26 cellular contexts compared by ENCODE assay signal in the genomic region with DNA sequence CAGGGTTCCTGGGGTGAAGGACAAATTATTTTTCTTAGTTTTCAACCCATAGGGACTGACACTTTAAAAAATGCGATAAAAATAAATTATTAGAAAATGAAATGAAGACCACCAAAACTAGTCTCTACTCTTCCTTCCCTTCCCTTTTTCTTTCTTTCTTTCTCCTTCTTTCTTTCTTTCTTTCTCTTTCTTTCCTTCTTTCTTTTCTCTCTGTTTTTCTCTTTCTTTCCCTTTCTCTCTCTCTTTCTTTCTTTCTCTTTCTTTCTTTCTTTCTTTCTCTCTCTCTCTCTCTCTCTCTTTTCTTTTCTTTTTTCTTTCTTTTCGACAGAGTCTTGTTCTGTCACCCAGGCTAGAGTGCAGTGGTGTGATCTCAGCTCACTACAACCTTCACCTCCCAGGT.
DNase-seq lines count a peak whose midpoint lies in the region; ATAC-seq and TF ChIP-seq lines count a peak whose summit lies in the region.
"Had no signal": no experiment of that assay in that cellular context is flagged by ENCODE, and none has a peak within 500 bp of the region (broad histone marks: within the 10 kb centered on the region; RNA-seq: fewer than 3 reads in every experiment).

No MANE protein-coding gene starts in this region.

- DNase-seq in activated naive CD4-positive, alpha-beta T cell (lab: John Stamatoyannopoulos, UW) = no peak
- DNase-seq in T-helper 17 cell = no peak
- no peak for DNase-seq in coronary artery (ENCODE audit: low spot score)
- DNase-seq in NOMO-1 (lab: John Stamatoyannopoulos, UW; ENCODE audit: unreplicated experiment in 2 of 2) = no peak
- DNase-seq in LoVo (ENCODE audit: low spot score) = no peak
- DNase-seq in central memory CD4-positive, alpha-beta T cell = no peak
- DNase-seq: 8988T; Caco-2; CD4-positive, alpha-beta memory T cell; H9; HFFc6; IMR-90; NCI-H1092; NCI-H1417 treated with DMSO at 0.1 percent for 48 hours; NCI-H1694 treated with DMSO at 0.1 percent for 48 hours; NCI-H2081; NCI-H2227 treated with DMSO at 0.1 percent for 48 hours; NCI-H510A; NCI-H69; PC-3; SK-N-SH had no signal

- no peaks in the 10 kb centered on the region for H3K9me3 ChIP-seq in T-helper 17 cell (ENCODE audit: control insufficient read depth, low read length, poor library complexity, severe bottlenecking)
- H3K9me3 ChIP-seq: Caco-2, SK-N-SH had no signal

- peak overlapping the region; percentile 68 to 77 for H3K27ac ChIP-seq in coronary artery
- H3K27ac ChIP-seq: KMS-11 had no signal

- H3K27ac Mint-ChIP-seq in activated naive CD4-positive, alpha-beta T cell treated with anti-CD3 and anti-CD28 coated beads, Interleukin-2, amount 50 U/mL, for 24 hours = peak overlapping the region; percentile 38
- peak overlapping the region; percentile 60 for H3K27ac Mint-ChIP-seq in T-helper 17 cell
- H3K27ac Mint-ChIP-seq: CD4-positive, alpha-beta memory T cell; GM23338; H9; HFFc6 had no signal

- TF ChIP-seq CTCF in coronary artery (IDR thresholded peaks at IDR 0.05) = no peak

- peak overlapping the region; percentile 30 for H3K4me3 Mint-ChIP-seq in activated naive CD4-positive, alpha-beta T cell treated with anti-CD3 and anti-CD28 coated beads, Interleukin-2, amount 50 U/mL, for 24 hours
- no peak overlapping the region for H3K4me3 Mint-ChIP-seq in T-helper 17 cell
- H3K4me3 Mint-ChIP-seq: CD4-positive, alpha-beta memory T cell; GM23338; H9; HFFc6 had no signal

- no peak overlapping the region for H3K4me3 ChIP-seq in coronary artery
- H3K4me3 ChIP-seq: GM12878, GM23338 had no signal

- no peak for ATAC-seq in T-helper 17 cell
- ATAC-seq in HG03045 (IDR thresholded peaks at IDR 0.05; ENCODE audit: unreplicated experiment) = no peak
- ATAC-seq: PC-3 had no signal

- no peaks in the 10 kb centered on the region for H3K36me3 Mint-ChIP-seq in activated naive CD4-positive, alpha-beta T cell treated with anti-CD3 and anti-CD28 coated beads, Interleukin-2, amount 50 U/mL, for 24 hours
- H3K36me3 Mint-ChIP-seq in T-helper 17 cell (ENCODE audit: low read depth) = peaks cover 3% of the 10 kb centered on the region
- H3K36me3 Mint-ChIP-seq: CD4-positive, alpha-beta memory T cell had no signal

- no peaks in the 10 kb centered on the region for H3K4me1 Mint-ChIP-seq in activated naive CD4-positive, alpha-beta T cell treated with anti-CD3 and anti-CD28 coated beads, Interleukin-2, amount 50 U/mL, for 24 hours
- peaks cover 6% of the 10 kb centered on the region for H3K4me1 Mint-ChIP-seq in T-helper 17 cell

- H3K9me3 Mint-ChIP-seq in activated naive CD4-positive, alpha-beta T cell treated with anti-CD3 and anti-CD28 coated beads, Interleukin-2, amount 50 U/mL, for 24 hours = no peaks in the 10 kb centered on the region
- H3K9me3 Mint-ChIP-seq: GM23338, H9, HFFc6 had no signal

- H3K27me3 Mint-ChIP-seq in activated naive CD4-positive, alpha-beta T cell treated with anti-CD3 and anti-CD28 coated beads, Interleukin-2, amount 50 U/mL, for 24 hours = peaks cover 34% of the 10 kb centered on the region
- peaks cover 75% of the 10 kb centered on the region for H3K27me3 Mint-ChIP-seq in T-helper 17 cell
